ENCODE assay signal across 19 cellular contexts in the genomic region with DNA sequence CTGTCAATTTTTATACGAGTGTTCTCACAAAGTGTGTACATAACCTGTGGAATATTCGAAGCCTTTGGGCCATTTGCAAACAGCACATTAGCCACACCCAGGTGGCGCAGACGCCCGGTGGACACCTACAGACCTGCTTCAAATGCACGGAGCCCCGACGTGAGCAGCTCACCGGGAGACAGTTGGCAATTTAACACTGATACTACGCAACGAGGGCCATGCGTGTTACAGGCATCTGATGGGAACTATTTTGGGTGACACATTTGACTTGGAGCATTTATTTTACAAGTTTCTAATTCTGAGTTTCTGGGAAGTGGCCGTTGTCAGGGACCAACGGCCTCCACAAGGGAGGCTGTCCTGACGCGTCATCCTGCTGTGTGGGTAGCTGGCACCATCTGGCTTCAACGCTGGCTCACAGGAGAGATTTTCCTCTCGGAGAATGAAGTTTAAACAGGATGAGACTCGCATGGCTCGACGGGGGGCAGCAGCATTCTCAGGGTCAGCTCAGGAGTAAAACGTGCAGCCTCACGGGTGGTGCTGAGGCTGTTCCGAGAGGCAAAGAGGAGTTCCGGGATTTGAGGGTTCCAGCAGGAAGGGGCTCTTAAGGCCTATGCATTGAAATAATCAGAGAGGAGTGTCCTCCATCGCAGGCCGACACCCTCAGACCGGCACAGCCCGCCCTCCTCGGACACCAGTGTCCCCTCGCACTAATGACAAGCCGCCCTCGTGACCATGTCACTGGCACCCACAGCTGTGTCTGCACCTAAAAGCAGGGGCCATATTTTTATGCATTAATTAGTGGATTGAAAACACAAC.
DNase-seq lines count a peak whose midpoint lies in the region; ATAC-seq and TF ChIP-seq lines count a peak whose summit lies in the region.
"Had no signal": no experiment of that assay in that cellular context is flagged by ENCODE, and none has a peak within 500 bp of the region (broad histone marks: within the 10 kb centered on the region; RNA-seq: fewer than 3 reads in every experiment).

No MANE protein-coding gene starts in this region.

- no peaks in the 10 kb centered on the region for H3K27me3 Mint-ChIP-seq in activated CD8-positive, alpha-beta T cell treated with anti-CD3 and anti-CD28 coated beads for 36 hours
- peaks cover 19% of the 10 kb centered on the region for H3K27me3 Mint-ChIP-seq in type B pancreatic cell

- TF ChIP-seq CTCF in heart right ventricle (IDR thresholded peaks at IDR 0.05): no peak
- TF ChIP-seq CTCF in activated CD8-positive, alpha-beta T cell treated with anti-CD3 and anti-CD28 coated beads for 36 hours (IDR thresholded peaks at IDR 0.05): no peak
- no peak for TF ChIP-seq CTCF in type B pancreatic cell (conservative IDR thresholded peaks at IDR 0.05)

- intact Hi-C loops in Right ventricle myocardium inferior (cut with DNase I) (no loop called here), heart right ventricle (cut with DNase I) (no loop called here)
- intact Hi-C loops in activated CD8-positive, alpha-beta T cell treated with anti-CD3 and anti-CD28 coated beads for 36 hours (cut with micrococcal nuclease): no loop called here

- no peaks in the 10 kb centered on the region for H3K9me3 ChIP-seq in heart right ventricle
- H3K9me3 ChIP-seq: neutrophil, right lobe of liver, SK-N-SH had no signal

- peak overlapping the region; percentile 1 for H3K27ac Mint-ChIP-seq in activated CD8-positive, alpha-beta T cell treated with anti-CD3 and anti-CD28 coated beads for 36 hours
- no peak overlapping the region for H3K27ac Mint-ChIP-seq in type B pancreatic cell
- H3K27ac Mint-ChIP-seq: dendritic cell treated with granulocyte-macrophage colony-stimulating factor and Interleukin-4, amounts not matched to agents 40 ng/mL and 50 ng/mL, for 4 days; H9 had no signal

- DNase-seq in Right ventricle myocardium inferior (ENCODE audit: missing footprints): peak; percentile 60
- no peak for DNase-seq in heart right ventricle
- no peak for DNase-seq in activated CD8-positive, alpha-beta T cell treated with anti-CD3 and anti-CD28 coated beads for 36 hours
- peak; percentile 67 for DNase-seq in mesenteric fat pad (ENCODE audit: low spot score)
- peak; percentile 61 for DNase-seq in type B pancreatic cell (ENCODE audit: extremely low spot score, unreplicated experiment)
- no peak for DNase-seq in NCI-H1105 treated with DMSO at 0.1 percent for 48 hours (lab: John Stamatoyannopoulos, UW)
- DNase-seq: erythroblast; mesenchymal stem cell; NCI-H187; NCI-H526 treated with DMSO at 0.1 percent for 48 hours; SK-N-SH; stimulated activated CD4-positive, alpha-beta T cell treated with anti-CD3 and anti-CD28 coated beads, Interleukin-1b, Interleukin-23, amount 100 ng/mL, for 48 hours had no signal

- H3K27ac ChIP-seq in heart right ventricle: no peak overlapping the region
- H3K27ac ChIP-seq: neutrophil, right lobe of liver had no signal

- no peaks in the 10 kb centered on the region for H3K9me3 Mint-ChIP-seq in activated CD8-positive, alpha-beta T cell treated with anti-CD3 and anti-CD28 coated beads for 36 hours
- H3K9me3 Mint-ChIP-seq in type B pancreatic cell: peaks cover 5% of the 10 kb centered on the region
- H3K9me3 Mint-ChIP-seq: dendritic cell treated with granulocyte-macrophage colony-stimulating factor and Interleukin-4, amounts not matched to agents 40 ng/mL and 50 ng/mL, for 4 days had no signal

- no peak overlapping the region for H3K4me3 ChIP-seq in heart right ventricle
- H3K4me3 ChIP-seq: GM12878, right lobe of liver had no signal

- H3K36me3 ChIP-seq in heart right ventricle: no peaks in the 10 kb centered on the region
- H3K36me3 ChIP-seq: neutrophil, right lobe of liver had no signal

- 88 to 92% methylated on average over 33 of the region's 33 CpGs for WGBS in heart right ventricle, 2 donors

- peaks cover 0 to 5% (median 0%) of the 10 kb centered on the region in 9 donors for H3K4me1 ChIP-seq in heart right ventricle
- H3K4me1 ChIP-seq: right lobe of liver had no signal

- no peak overlapping the region for H3K4me3 Mint-ChIP-seq in activated CD8-positive, alpha-beta T cell treated with anti-CD3 and anti-CD28 coated beads for 36 hours
- H3K4me3 Mint-ChIP-seq in type B pancreatic cell: no peak overlapping the region
- H3K4me3 Mint-ChIP-seq: dendritic cell treated with granulocyte-macrophage colony-stimulating factor and Interleukin-4, amounts not matched to agents 40 ng/mL and 50 ng/mL, for 4 days; H9 had no signal

- CTCF ChIA-PET in activated CD8-positive, alpha-beta T cell treated with anti-CD3 and anti-CD28 coated beads for 36 hours (lab: Charles Lee): no interaction called here

- H3K36me3 Mint-ChIP-seq in activated CD8-positive, alpha-beta T cell treated with anti-CD3 and anti-CD28 coated beads for 36 hours (ENCODE audit: low read depth): peaks cover 2% of the 10 kb centered on the region
- H3K36me3 Mint-ChIP-seq in type B pancreatic cell: no peaks in the 10 kb centered on the region

- ATAC-seq in Right ventricle myocardium inferior: no peak
- ATAC-seq in heart right ventricle: no peak
- ATAC-seq in activated CD8-positive, alpha-beta T cell treated with anti-CD3 and anti-CD28 coated beads for 36 hours: no peak
- ATAC-seq in GM18520 (IDR thresholded peaks at IDR 0.05; ENCODE audit: unreplicated experiment): no peak
- ATAC-seq in GM21515 (IDR thresholded peaks at IDR 0.05; ENCODE audit: unreplicated experiment): no peak
- ATAC-seq: GM12878, right lobe of liver had no signal

- POLR2A ChIA-PET in activated CD8-positive, alpha-beta T cell treated with anti-CD3 and anti-CD28 coated beads for 36 hours (lab: Charles Lee): no interaction called here

- peaks cover 18% of the 10 kb centered on the region for H3K4me1 Mint-ChIP-seq in activated CD8-positive, alpha-beta T cell treated with anti-CD3 and anti-CD28 coated beads for 36 hours (ENCODE audit: low read depth)
- peaks cover 3% of the 10 kb centered on the region for H3K4me1 Mint-ChIP-seq in type B pancreatic cell (ENCODE audit: unreplicated experiment)

- H3K27me3 ChIP-seq in heart right ventricle: peaks cover 0 to 11% (median 2%) of the 10 kb centered on the region in 7 donors
- H3K27me3 ChIP-seq: right lobe of liver had no signal

Comparison
In these comparisons a context has a peak if more than half of its experiments do, and no peak if none do; other contexts are left out.
1. DNase-seq: peak in Right ventricle myocardium inferior (single experiment), mesenteric fat pad (single experiment) and type B pancreatic cell (single experiment); none in heart right ventricle (0 of 2), activated CD8-positive, alpha-beta T cell treated with anti-CD3 and anti-CD28 coated beads for 36 hours (single experiment) and NCI-H1105 treated with DMSO at 0.1 percent for 48 hours (single experiment).